In the genomic region with DNA sequence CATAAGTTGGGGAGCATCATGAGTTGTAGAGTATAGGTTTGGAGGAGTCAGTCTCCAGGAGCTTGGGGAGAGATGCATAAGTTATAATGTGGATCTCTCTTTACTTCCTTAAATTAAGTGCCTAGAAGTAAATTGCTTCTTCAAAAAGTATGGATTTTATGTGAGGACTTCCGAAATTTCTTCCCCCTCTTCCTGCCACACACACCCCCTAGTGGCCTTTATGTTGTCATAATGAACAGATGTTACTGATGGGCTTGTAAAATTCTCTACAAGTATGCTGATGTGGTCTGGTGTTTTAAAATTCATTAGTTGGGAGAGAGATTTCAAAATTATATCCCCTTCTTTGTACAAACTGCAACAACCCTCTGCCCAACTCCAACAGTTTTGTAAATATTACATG, we compare ENCODE assay signal across 8 cellular contexts. TPM values are rescaled to one million over a fixed set of nuclear protein-coding genes. Genes with fewer than 3 reads are reported as not detected.
DNase-seq lines count a peak whose midpoint lies in the region; ATAC-seq and TF ChIP-seq lines count a peak whose summit lies in the region.

No MANE protein-coding gene starts in this region.

- H3K36me3 ChIP-seq in A673 (ENCODE audit: insufficient read depth, low read length, poor library complexity, severe bottlenecking), result peaks cover 3% of the 10 kb centered on the region
- peaks cover 0 to 5% (median 2%) of the 10 kb centered on the region in 6 donors for H3K36me3 ChIP-seq in spleen

- H3K4me1 ChIP-seq in A673 (ENCODE audit: insufficient read depth, low read length, poor library complexity, severe bottlenecking), result peaks cover 12% of the 10 kb centered on the region
- peaks cover 12 to 30% (median 21%) of the 10 kb centered on the region in 6 donors for H3K4me1 ChIP-seq in spleen

- no peaks in the 10 kb centered on the region for H3K9me3 ChIP-seq in A673 (ENCODE audit: low read depth, low read length, poor library complexity, severe bottlenecking)
- H3K9me3 ChIP-seq in spleen, result no peaks in the 10 kb centered on the region

- TF ChIP-seq CTCF in A673 (conservative IDR thresholded peaks at IDR 0.05; ENCODE audit: low read depth, low read length) (peak; percentile 72), GM13977 (IDR thresholded peaks at IDR 0.05; ENCODE audit: extremely low read depth, insufficient read depth, missing control alignments) (peak; percentile 26), spleen (IDR thresholded peaks at IDR 0.05 in 8 of 11, conservative IDR thresholded peaks at IDR 0.05 in 3 of 11) (peak in 5 of 11 experiments; percentile 16 to 48 (median 22))

- intact Hi-C loops in A673 (cut with micrococcal nuclease; ENCODE audit: unreplicated experiment), result no loop called here
- intact Hi-C loops in spleen (cut with DNase I; ENCODE audit: low total_unique reads), result loop anchor here (5.0 kb wide), 1 partner anchor 406 kb away; no protein-coding TSS in a partner anchor

- TF ChIP-seq POLR2A in spleen (IDR thresholded peaks at IDR 0.05), result no peak

- no TSS peak for BruUV-seq in A673 (replicated peaks; lab: Mats Ljungman, UMichigan)

- 26 to 35% (median 31%) methylated on average over 1 of the region's 1 CpG for WGBS in spleen, 5 donors

- ATAC-seq in HG03469 (IDR thresholded peaks at IDR 0.05; ENCODE audit: unreplicated experiment), result no peak
- ATAC-seq in GM19324 (IDR thresholded peaks at IDR 0.05; ENCODE audit: low FRiP score, unreplicated experiment), result no peak

- POLR2A ChIA-PET in A673 (lab: Charles Lee; ENCODE audit: low non-redundant PET), result no interaction called here

- DNase-seq in A673 (ENCODE audit: low spot score) (peak; percentile 74), GM13977 (ENCODE audit: low spot score) (no peak), SIG-M5 treated with dmso at 0.1 percent for 504 hours (lab: John Stamatoyannopoulos, UW; ENCODE audit: unreplicated experiment) (peak; percentile 23), foreskin melanocyte (peak; percentile 22), spleen (no peak), OCI-M2 (lab: John Stamatoyannopoulos, UW; ENCODE audit: unreplicated experiment) (no peak)

- H3K4me3 ChIP-seq in A673 (ENCODE audit: low read depth, low read length, poor library complexity, severe bottlenecking) (no peak overlapping the region), spleen (no peak overlapping the region)

- in situ Hi-C loops in GM13977 (cut with MboI; ENCODE audit: low pct_unique_long_range_greater_than_20kb, low sequenced_read_pairs, unreplicated experiment), result no loop called here

- H3K27me3 ChIP-seq in A673 (replicated peaks; ENCODE audit: insufficient read depth, low read depth, low read length, poor library complexity) (no peaks in the 10 kb centered on the region), spleen (replicated peaks in 1 of 7) (no peaks in the 10 kb centered on the region)

- H3K27ac ChIP-seq in A673 (ENCODE audit: low read depth, low read length, poor library complexity, severe bottlenecking) (no peak overlapping the region), spleen (no peak overlapping the region)

- CTCF ChIA-PET in A673 (lab: Charles Lee), result interaction anchor here (1.9 kb wide), 1 partner anchor 259 kb away, joined by 7 read pairs; no protein-coding TSS in a partner anchor

RNA-seq across cellular contexts. Expression of gene METTL14, which starts 2.3 kb away (rescaled TPM):
- total RNA-seq in A673 (2021), result 51.6 and 57.6 TPM in 2 replicates
- total RNA-seq in spleen, result 10 to 100 TPM; 26.6 to 48.3 (median 40.4) TPM
- 10 to 100 TPM in 1 of 3 donors, 1 to 10 TPM in 2; 7.1 to 10.8 (median 7.9) TPM for polyA plus RNA-seq in spleen

Comparison
In these comparisons a context has a peak if more than half of its experiments do, and no peak if none do; other contexts are left out.
1. DNase-seq: peak in A673 (single experiment), SIG-M5 treated with dmso at 0.1 percent for 504 hours (single experiment) and foreskin melanocyte (single experiment); none in GM13977 (single experiment), spleen (single experiment) and OCI-M2 (single experiment).